Comparison of ENCODE assay signal across 11 cellular contexts in the genomic region with DNA sequence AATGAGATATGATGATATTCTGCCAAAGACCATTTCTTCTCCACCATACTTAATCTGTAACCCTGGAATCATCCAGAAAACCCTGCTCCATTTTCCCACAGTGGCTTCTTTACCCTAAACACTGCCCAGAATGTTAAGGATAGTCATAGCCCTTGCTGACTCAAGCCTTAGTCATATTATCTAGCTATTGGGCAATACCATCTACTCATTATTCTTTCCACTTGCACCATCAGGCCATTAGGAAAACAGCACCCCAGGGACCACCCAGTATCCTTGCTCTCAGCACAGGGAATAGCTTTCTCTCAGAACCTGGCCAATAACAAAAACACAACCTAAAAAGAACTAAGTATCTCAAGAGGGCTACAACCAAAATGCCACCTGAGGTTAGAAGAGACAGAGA.
DNase-seq lines count a peak whose midpoint lies in the region; ATAC-seq, FAIRE-seq and TF ChIP-seq lines count a peak whose summit lies in the region.
"Had no signal": no experiment of that assay in that cellular context is flagged by ENCODE, and none has a peak within 500 bp of the region (broad histone marks: within the 10 kb centered on the region; RNA-seq: fewer than 3 reads in every experiment).

No MANE protein-coding gene starts in this region.

- peak; percentile 83 for DNase-seq in H4 (ENCODE audit: low spot score)
- DNase-seq in RPMI7951 (ENCODE audit: low read depth): peak; percentile 94
- peak; percentile 92 for DNase-seq in fibroblast of villous mesenchyme (ENCODE audit: low read depth)
- no peak for DNase-seq in stimulated activated effector memory CD8-positive, alpha-beta T cell treated with anti-CD3 and anti-CD28 coated beads, Interleukin-12 subunit alpha, Interleukin-12 subunit beta, amount 100 ng/mL, for 72 hours (ENCODE audit: low spot score in 2 of 2)
- no peak for DNase-seq in dermis blood vessel endothelial cell
- DNase-seq in activated naive CD4-positive, alpha-beta T cell treated with Interleukin-2 at 50 U/mL for 16 hours: no peak
- DNase-seq in H54 (ENCODE audit: insufficient read length, low spot score): no peak
- DNase-seq: stimulated activated CD4-positive, alpha-beta T cell treated with anti-CD3 and anti-CD28 coated beads, Interleukin-12 subunit alpha, Interleukin-12 subunit beta, amount 100 ng/mL, for 4 hours had no signal

- no peak for FAIRE-seq in H54 (lab: Jason Lieb, UNC)

- H3K9me3 Mint-ChIP-seq in stimulated activated effector memory CD8-positive, alpha-beta T cell treated with anti-CD3 and anti-CD28 coated beads, Interleukin-12 subunit alpha, Interleukin-12 subunit beta, amount 100 ng/mL, for 72 hours: no peaks in the 10 kb centered on the region
- H3K9me3 Mint-ChIP-seq: dendritic cell treated with granulocyte-macrophage colony-stimulating factor and Interleukin-4, amounts not matched to agents 40 ng/mL and 50 ng/mL, for 4 days had no signal

- ATAC-seq in stimulated activated effector memory CD8-positive, alpha-beta T cell treated with anti-CD3 and anti-CD28 coated beads, Interleukin-12 subunit alpha, Interleukin-12 subunit beta, amount 100 ng/mL, for 72 hours: peak; percentile 60
- ATAC-seq in GM21717 (IDR thresholded peaks at IDR 0.05; ENCODE audit: unreplicated experiment): no peak
- ATAC-seq: left lobe of liver had no signal

- H3K36me3 Mint-ChIP-seq in stimulated activated effector memory CD8-positive, alpha-beta T cell treated with anti-CD3 and anti-CD28 coated beads, Interleukin-12 subunit alpha, Interleukin-12 subunit beta, amount 100 ng/mL, for 72 hours: no peaks in the 10 kb centered on the region

- H3K4me1 Mint-ChIP-seq in stimulated activated effector memory CD8-positive, alpha-beta T cell treated with anti-CD3 and anti-CD28 coated beads, Interleukin-12 subunit alpha, Interleukin-12 subunit beta, amount 100 ng/mL, for 72 hours: peaks cover 24% of the 10 kb centered on the region

- no peak for TF ChIP-seq POLR2A in H54 (IDR thresholded peaks at IDR 0.05; ENCODE audit: low read depth, low read length)

- no peak for TF ChIP-seq CTCF in fibroblast of villous mesenchyme (IDR thresholded peaks at IDR 0.05; ENCODE audit: insufficient read depth, low read depth, low read length)

- no peak overlapping the region for H3K4me3 Mint-ChIP-seq in stimulated activated effector memory CD8-positive, alpha-beta T cell treated with anti-CD3 and anti-CD28 coated beads, Interleukin-12 subunit alpha, Interleukin-12 subunit beta, amount 100 ng/mL, for 72 hours
- H3K4me3 Mint-ChIP-seq: dendritic cell treated with granulocyte-macrophage colony-stimulating factor and Interleukin-4, amounts not matched to agents 40 ng/mL and 50 ng/mL, for 4 days had no signal

- H3K27ac Mint-ChIP-seq in stimulated activated effector memory CD8-positive, alpha-beta T cell treated with anti-CD3 and anti-CD28 coated beads, Interleukin-12 subunit alpha, Interleukin-12 subunit beta, amount 100 ng/mL, for 72 hours: peak overlapping the region; percentile 37
- H3K27ac Mint-ChIP-seq: dendritic cell treated with granulocyte-macrophage colony-stimulating factor and Interleukin-4, amounts not matched to agents 40 ng/mL and 50 ng/mL, for 4 days had no signal

- H3K4me3 ChIP-seq in fibroblast of villous mesenchyme (ENCODE audit: low read depth, low read length): no peak overlapping the region

Comparison
In these comparisons a context has a peak if more than half of its experiments do, and no peak if none do; other contexts are left out.
1. DNase-seq: peak in H4 (single experiment), RPMI7951 (single experiment) and fibroblast of villous mesenchyme (single experiment); none in stimulated activated effector memory CD8-positive, alpha-beta T cell treated with anti-CD3 and anti-CD28 coated beads, Interleukin-12 subunit alpha, Interleukin-12 subunit beta, amount 100 ng/mL, for 72 hours (0 of 2), dermis blood vessel endothelial cell (single experiment), activated naive CD4-positive, alpha-beta T cell treated with Interleukin-2 at 50 U/mL for 16 hours (single experiment) and H54 (single experiment).